ENCODE assay signal across 30 cellular contexts in genomic region chr4:67927251-67927650, GRCh38. TPM values are rescaled to one million over a fixed set of nuclear protein-coding genes. Genes with fewer than 3 reads are reported as not detected.
"Had no signal": no experiment of that assay in that cellular context is flagged by ENCODE, and none has a peak within 500 bp of the region (broad histone marks: within the 10 kb centered on the region; RNA-seq: fewer than 3 reads in every experiment).

No MANE protein-coding gene starts in this region.

- H3K27ac ChIP-seq: ascending aorta, breast epithelium, cardiac muscle cell, coronary artery, dorsolateral prefrontal cortex, gastrocnemius medialis, WERI-Rb-1 had no signal

- H3K9me3 ChIP-seq: ascending aorta, breast epithelium, gastrocnemius medialis had no signal

- H3K36me3 ChIP-seq: ascending aorta, breast epithelium, cardiac muscle cell, gastrocnemius medialis, WERI-Rb-1 had no signal

- H3K4me1 ChIP-seq: ascending aorta, breast epithelium, gastrocnemius medialis had no signal

- ATAC-seq: activated CD4-positive, alpha-beta T cell treated with anti-CD3 and anti-CD28 coated beads for 36 hours; activated CD8-positive, alpha-beta T cell treated with anti-CD3 and anti-CD28 coated beads, Interleukin-2, amount 10 ng/mL, durations not matched to agents 7 days and 5 days; activated naive CD4-positive, alpha-beta T cell treated with anti-CD3 and anti-CD28 coated beads, Interleukin-2, amount 50 U/mL, for 72 hours; activated T-cell treated with anti-CD3 and anti-CD28 coated beads, Interleukin-2, amount 50 U/mL, for 72 hours; foreskin keratinocyte; gastrocnemius medialis; T-helper 17 cell had no signal

- H3K4me3 ChIP-seq: ascending aorta, breast epithelium, cardiac muscle cell, coronary artery, dorsolateral prefrontal cortex, gastrocnemius medialis had no signal

- DNase-seq: activated CD4-positive, alpha-beta memory T cell treated with anti-CD3 and anti-CD28 coated beads for 36 hours; activated CD4-positive, alpha-beta T cell treated with anti-CD3 and anti-CD28 coated beads for 36 hours; activated CD4-positive, alpha-beta T cell treated with anti-CD3 and anti-CD28 coated beads, Interleukin-2, amount 10 ng/mL, durations not matched to agents 24 days and 14 days; activated CD4-positive, CD25-positive, alpha-beta regulatory T cell; activated CD4-positive, CD25-positive, alpha-beta regulatory T cell treated with anti-CD3 and anti-CD28 coated beads, Interleukin-2, amount 50 U/mL, for 72 hours; activated CD8-positive, alpha-beta memory T cell treated with anti-CD3 and anti-CD28 coated beads, Interleukin-2, amount 50 U/mL, for 48 hours; activated CD8-positive, alpha-beta T cell treated with anti-CD3 and anti-CD28 coated beads, Interleukin-2, amount 10 ng/mL, durations not matched to agents 7 days and 5 days; activated gamma-delta T cell; activated naive CD4-positive, alpha-beta T cell; activated naive CD4-positive, alpha-beta T cell treated with anti-CD3 and anti-CD28 coated beads, Interleukin-2, amount 10 ng/mL, durations not matched to agents 7 days and 5 days; activated naive CD8-positive, alpha-beta T cell treated with anti-CD3 and anti-CD28 coated beads, Interleukin-2, amount 10 ng/mL, durations not matched to agents 7 days and 5 days; activated T-cell treated with anti-CD3 and anti-CD28 coated beads for 4 hours; activated T-cell treated with anti-CD3 and anti-CD28 coated beads, Interleukin-2, amount 50 U/mL, for 24 hours; activated T-cell treated with anti-CD3 and anti-CD28 coated beads, Interleukin-2, amount 50 U/mL, for 72 hours; central memory CD4-positive, alpha-beta T cell; cerebellar nuclear complex; dorsolateral prefrontal cortex; effector memory CD4-positive, alpha-beta T cell; foreskin keratinocyte; gastrocnemius medialis; T-helper 1 cell; T-helper 17 cell; T1000; WERI-Rb-1 had no signal

- H3K27me3 ChIP-seq: ascending aorta, breast epithelium, cardiac muscle cell, foreskin keratinocyte, gastrocnemius medialis had no signal

RNA-seq across cellular contexts. Expression of gene TMPRSS11A, which starts 36.0 kb away (rescaled TPM):
- total RNA-seq: activated CD4-positive, alpha-beta memory T cell treated with anti-CD3 and anti-CD28 coated beads for 36 hours; activated CD4-positive, alpha-beta T cell treated with anti-CD3 and anti-CD28 coated beads for 36 hours; activated CD4-positive, alpha-beta T cell treated with anti-CD3 and anti-CD28 coated beads, Interleukin-2, amount 10 ng/mL, durations not matched to agents 24 days and 14 days; activated CD8-positive, alpha-beta T cell treated with anti-CD3 and anti-CD28 coated beads, Interleukin-2, amount 10 ng/mL, durations not matched to agents 7 days and 5 days; activated naive CD4-positive, alpha-beta T cell treated with anti-CD3 and anti-CD28 coated beads, Interleukin-2, amount 50 U/mL, for 72 hours; activated naive CD8-positive, alpha-beta T cell treated with anti-CD3 and anti-CD28 coated beads, Interleukin-2, amount 10 ng/mL, durations not matched to agents 7 days and 5 days; activated T-cell treated with anti-CD3 and anti-CD28 coated beads, Interleukin-2, amount 50 U/mL, for 72 hours; ascending aorta; breast epithelium; cardiac muscle cell; dorsolateral prefrontal cortex; foreskin keratinocyte; gastrocnemius medialis; glomerular endothelial cell; T-helper 17 cell had no signal
- polyA plus RNA-seq: cardiac muscle cell, foreskin keratinocyte had no signal

RNA-seq across cellular contexts. Expression of gene TMPRSS11D, which starts 43.4 kb away (rescaled TPM):
- total RNA-seq: activated CD4-positive, alpha-beta memory T cell treated with anti-CD3 and anti-CD28 coated beads for 36 hours; activated CD4-positive, alpha-beta T cell treated with anti-CD3 and anti-CD28 coated beads for 36 hours; activated CD4-positive, alpha-beta T cell treated with anti-CD3 and anti-CD28 coated beads, Interleukin-2, amount 10 ng/mL, durations not matched to agents 24 days and 14 days; activated CD8-positive, alpha-beta T cell treated with anti-CD3 and anti-CD28 coated beads, Interleukin-2, amount 10 ng/mL, durations not matched to agents 7 days and 5 days; activated naive CD4-positive, alpha-beta T cell treated with anti-CD3 and anti-CD28 coated beads, Interleukin-2, amount 50 U/mL, for 72 hours; activated naive CD8-positive, alpha-beta T cell treated with anti-CD3 and anti-CD28 coated beads, Interleukin-2, amount 10 ng/mL, durations not matched to agents 7 days and 5 days; activated T-cell treated with anti-CD3 and anti-CD28 coated beads, Interleukin-2, amount 50 U/mL, for 72 hours; ascending aorta; breast epithelium; cardiac muscle cell; dorsolateral prefrontal cortex; gastrocnemius medialis; glomerular endothelial cell; T-helper 17 cell had no signal
